In genomic region chr9:128393171-128393761, GRCh38 we compare ENCODE assay signal across 19 cellular contexts. TPM values are rescaled to one million over a fixed set of nuclear protein-coding genes. Genes with fewer than 3 reads are reported as not detected.
A peak's percentile ranks its signal among the peaks of the same experiment; 100 is the strongest.
DNase-seq lines count a peak whose midpoint lies in the region; ATAC-seq and TF ChIP-seq lines count a peak whose summit lies in the region.
"Had no signal": no experiment of that assay in that cellular context is flagged by ENCODE, and none has a peak within 500 bp of the region (broad histone marks: within the 10 kb centered on the region; RNA-seq: fewer than 3 reads in every experiment).

No MANE protein-coding gene starts in this region.

- H3F3A ChIP-seq in PC-3 (ENCODE audit: low read length, unreplicated experiment): no peaks in the 10 kb centered on the region

- POLR2A ChIA-PET in PC-3 (lab: Charles Lee; ENCODE audit: unreplicated experiment): no interaction called here

- H3K4me3 ChIP-seq in NT2/D1 (ENCODE audit: insufficient read length, low read depth) (peak overlapping the region; percentile 49), PC-3 (ENCODE audit: low read length) (no peak overlapping the region)
- H3K4me3 ChIP-seq: lower lobe of right lung, skin epidermis had no signal

- peaks cover 8% of the 10 kb centered on the region for H3K36me3 Mint-ChIP-seq in progenitor cell of endocrine pancreas (ENCODE audit: insufficient read depth)
- H3K36me3 Mint-ChIP-seq: activated naive CD8-positive, alpha-beta T cell treated with anti-CD3 and anti-CD28 coated beads, Interleukin-2, amount 10 ng/mL, durations not matched to agents 7 days and 5 days had no signal

- no peak overlapping the region for H3K27ac Mint-ChIP-seq in progenitor cell of endocrine pancreas
- H3K27ac Mint-ChIP-seq: activated naive CD8-positive, alpha-beta T cell treated with anti-CD3 and anti-CD28 coated beads, Interleukin-2, amount 10 ng/mL, durations not matched to agents 7 days and 5 days; activated T-cell treated with anti-CD3 and anti-CD28 coated beads, Interleukin-2, amount 50 U/mL, for 24 hours; B cell; IgD-negative memory B cell had no signal

- intact Hi-C loops in PC-3 (cut with micrococcal nuclease): no loop called here

- no peaks in the 10 kb centered on the region for H3K9me3 Mint-ChIP-seq in progenitor cell of endocrine pancreas (ENCODE audit: low read depth)
- H3K9me3 Mint-ChIP-seq: activated naive CD8-positive, alpha-beta T cell treated with anti-CD3 and anti-CD28 coated beads, Interleukin-2, amount 10 ng/mL, durations not matched to agents 7 days and 5 days; activated T-cell treated with anti-CD3 and anti-CD28 coated beads, Interleukin-2, amount 50 U/mL, for 24 hours; IgD-negative memory B cell had no signal

- no TSS peak for BruUV-seq in PC-3 (replicated peaks; lab: Mats Ljungman, UMichigan)

- H3K36me3 ChIP-seq in NT2/D1 (ENCODE audit: insufficient read depth, insufficient read length, low read length) (peaks cover 33% of the 10 kb centered on the region), PC-3 (ENCODE audit: low read depth, low read length) (no peaks in the 10 kb centered on the region)

- peaks cover 67% of the 10 kb centered on the region for H3K27me3 Mint-ChIP-seq in progenitor cell of endocrine pancreas
- H3K27me3 Mint-ChIP-seq: B cell had no signal

- H3K4me1 ChIP-seq in NT2/D1 (ENCODE audit: insufficient read depth, insufficient read length) (peaks cover 25% of the 10 kb centered on the region), PC-3 (ENCODE audit: insufficient read depth, low read length) (no peaks in the 10 kb centered on the region)

- H3K4me3 Mint-ChIP-seq in progenitor cell of endocrine pancreas (ENCODE audit: low read depth): no peak overlapping the region
- H3K4me3 Mint-ChIP-seq: activated naive CD8-positive, alpha-beta T cell treated with anti-CD3 and anti-CD28 coated beads, Interleukin-2, amount 10 ng/mL, durations not matched to agents 7 days and 5 days; activated T-cell treated with anti-CD3 and anti-CD28 coated beads, Interleukin-2, amount 50 U/mL, for 24 hours; B cell; IgD-negative memory B cell had no signal

- no peak overlapping the region for H2AFZ ChIP-seq in PC-3 (ENCODE audit: low read length)

- H4K20me1 ChIP-seq in PC-3 (ENCODE audit: low read length): no peaks in the 10 kb centered on the region

- no peak for DNase-seq in NT2/D1 (ENCODE audit: low read depth, low spot score)
- peak; percentile 81 for DNase-seq in ecto neural progenitor cell (ENCODE audit: low spot score)
- DNase-seq in left kidney (ENCODE audit: low read depth, low spot score): peak; percentile 66
- peak; percentile 18 for DNase-seq in progenitor cell of endocrine pancreas (ENCODE audit: low spot score, unreplicated experiment)
- no peak for DNase-seq in PC-3
- no peak for DNase-seq in activated CD4-positive, alpha-beta T cell treated with anti-CD3 and anti-CD28 coated beads, Interleukin-2, amount 50 U/mL, for 48 hours
- DNase-seq: activated CD4-positive, alpha-beta T cell treated with anti-CD3 and anti-CD28 coated beads, Interleukin-2, amount 50 U/mL, for 1 hour; activated naive CD8-positive, alpha-beta T cell treated with anti-CD3 and anti-CD28 coated beads, Interleukin-2, amount 10 ng/mL, durations not matched to agents 7 days and 5 days; activated T-cell treated with anti-CD3 and anti-CD28 coated beads, Interleukin-2, amount 50 U/mL, for 24 hours; erythroblast; lower lobe of right lung; NCI-H1105; Right ventricle myocardium superior; stimulated activated naive CD4-positive, alpha-beta T cell had no signal

- H3K4me2 ChIP-seq in PC-3 (ENCODE audit: low read length): no peak overlapping the region

- TF ChIP-seq CTCF in progenitor cell of endocrine pancreas (IDR thresholded peaks at IDR 0.05; ENCODE audit: unreplicated experiment): no peak
- no peak for TF ChIP-seq CTCF in PC-3 (conservative IDR thresholded peaks at IDR 0.05; ENCODE audit: low read depth, low read length)

- H3K79me2 ChIP-seq in PC-3 (ENCODE audit: low read length): no peaks in the 10 kb centered on the region

- CTCF ChIA-PET in PC-3 (lab: Charles Lee): no interaction called here

- H3K4me1 Mint-ChIP-seq in progenitor cell of endocrine pancreas (ENCODE audit: low read depth): peaks cover 7% of the 10 kb centered on the region

- H3K27ac ChIP-seq in PC-3 (ENCODE audit: low read length): no peak overlapping the region
- H3K27ac ChIP-seq: lower lobe of right lung, skin epidermis had no signal

- H3K27me3 ChIP-seq in NT2/D1 (ENCODE audit: insufficient read depth, insufficient read length): peaks cover 97% of the 10 kb centered on the region
- H3K27me3 ChIP-seq in PC-3 (ENCODE audit: low read length): no peaks in the 10 kb centered on the region

- H3K9ac ChIP-seq in NT2/D1 (ENCODE audit: insufficient read length, low read depth) (peak overlapping the region; percentile 88), PC-3 (ENCODE audit: low read length) (no peak overlapping the region)

- H3K9me3 ChIP-seq in NT2/D1 (ENCODE audit: insufficient read depth, low read length) (no peaks in the 10 kb centered on the region), PC-3 (ENCODE audit: low read length) (no peaks in the 10 kb centered on the region)
- H3K9me3 ChIP-seq: lower lobe of right lung had no signal

- no peaks in the 10 kb centered on the region for H3K9me2 ChIP-seq in PC-3 (replicated peaks; ENCODE audit: low read length)

- ATAC-seq in GM19328 (IDR thresholded peaks at IDR 0.05; ENCODE audit: unreplicated experiment) (no peak), PC-3 (no peak), esophagus mucosa (no peak)
- ATAC-seq: lower lobe of right lung had no signal

RNA-seq across cellular contexts. Expression of gene URM1, which starts 22.1 kb away (rescaled TPM):
- total RNA-seq in progenitor cell of endocrine pancreas (54.4 and 60.9 TPM in 2 replicates), PC-3 (2014; rRNA removed) (29.1 and 35.7 TPM in 2 replicates), esophagus mucosa (38.5 TPM)

RNA-seq across cellular contexts. Expression of gene CERCAM, which starts 27.4 kb away (rescaled TPM):
- 19.6 and 25.6 TPM in 2 replicates for total RNA-seq in progenitor cell of endocrine pancreas
- 19.1 and 23.1 TPM in 2 replicates for total RNA-seq in PC-3 (2014; rRNA removed)
- 5.5 TPM for total RNA-seq in esophagus mucosa

RNA-seq across cellular contexts. Expression of gene SLC27A4, which starts 52.9 kb away (rescaled TPM):
- total RNA-seq in progenitor cell of endocrine pancreas (26.4 and 28.3 TPM in 2 replicates), PC-3 (2014; rRNA removed) (39.1 and 41.1 TPM in 2 replicates), esophagus mucosa (58.8 TPM)

Comparison
In these comparisons a context has a peak if more than half of its experiments do, and no peak if none do; other contexts are left out.
1. DNase-seq: peak in ecto neural progenitor cell (single experiment), left kidney (single experiment) and progenitor cell of endocrine pancreas (single experiment); none in NT2/D1 (single experiment), PC-3 (single experiment) and activated CD4-positive, alpha-beta T cell treated with anti-CD3 and anti-CD28 coated beads, Interleukin-2, amount 50 U/mL, for 48 hours (0 of 2).